In the genomic region with DNA sequence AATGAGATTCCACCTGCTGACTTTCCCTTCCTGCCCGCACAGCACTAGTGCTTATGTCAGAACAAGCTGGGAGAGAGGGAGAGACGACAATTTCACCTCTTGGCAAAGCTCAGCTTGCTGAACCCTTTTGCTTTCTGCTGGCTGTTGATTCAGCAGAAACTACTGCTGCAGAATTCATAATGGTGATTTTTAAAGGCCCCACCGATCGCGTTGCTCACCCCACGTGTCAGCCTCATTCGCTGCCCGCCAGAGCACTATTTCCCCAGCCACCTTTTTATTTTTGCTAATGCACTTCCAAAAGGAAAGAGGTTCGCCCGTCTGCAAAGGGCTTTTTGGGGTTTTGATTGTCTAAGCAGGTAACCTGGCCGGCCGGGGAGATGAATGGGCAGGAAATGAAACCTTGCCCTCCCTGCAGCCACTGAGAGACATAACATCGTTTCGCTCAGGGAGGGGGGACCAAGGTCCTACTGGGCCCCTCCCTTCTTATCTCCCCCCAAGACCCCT, we compare ENCODE assay signal across 8 cellular contexts. TPM values are rescaled to one million over a fixed set of nuclear protein-coding genes. Genes with fewer than 3 reads are reported as not detected.
A peak's percentile ranks its signal among the peaks of the same experiment; 100 is the strongest.
DNase-seq lines count a peak whose midpoint lies in the region; ATAC-seq and TF ChIP-seq lines count a peak whose summit lies in the region.

No MANE protein-coding gene starts in this region.

- CTCF ChIA-PET in Calu3 (lab: Charles Lee), result interaction anchor here (0.7 kb wide), 1 partner anchor 337 kb away, joined by 3 read pairs; no protein-coding TSS in a partner anchor

- H3K4me3 ChIP-seq in coronary artery, result peak overlapping the region; percentile 93
- peak overlapping the region; percentile 97 for H3K4me3 ChIP-seq in neural cell (ENCODE audit: low read length)

- peaks cover 11% of the 10 kb centered on the region for H3K36me3 Mint-ChIP-seq in Calu3 (ENCODE audit: insufficient read depth, unreplicated experiment)

- peaks cover 75% of the 10 kb centered on the region for H3K27me3 Mint-ChIP-seq in Calu3 (ENCODE audit: unreplicated experiment)

- no peak for TF ChIP-seq EP300 in neural cell (conservative IDR thresholded peaks at IDR 0.05; ENCODE audit: poor library complexity, severe bottlenecking)

- H3K4me1 Mint-ChIP-seq in Calu3 (ENCODE audit: low read depth, unreplicated experiment), result no peaks in the 10 kb centered on the region

- peak overlapping the region in 1 of 2 donors; percentile 73 for H3K27ac ChIP-seq in coronary artery
- peak overlapping the region; percentile 87 for H3K27ac ChIP-seq in neural cell (ENCODE audit: low read length)

- H3K9me2 ChIP-seq in neural cell (ENCODE audit: insufficient read depth, low read length), result no peaks in the 10 kb centered on the region

- ATAC-seq in HG02973 (IDR thresholded peaks at IDR 0.05; ENCODE audit: unreplicated experiment), result no peak

- H4K20me1 ChIP-seq in neural cell (ENCODE audit: insufficient read depth), result peaks cover 4% of the 10 kb centered on the region

- TF ChIP-seq RAD21 in neural cell (conservative IDR thresholded peaks at IDR 0.05), result peak; percentile 52

- no peaks in the 10 kb centered on the region for H3F3A ChIP-seq in neural cell (ENCODE audit: insufficient read depth, low read length, poor library complexity, severe bottlenecking)

- DNase-seq in Calu3, result peak; percentile 6
- DNase-seq in NCI-H1417 (lab: John Stamatoyannopoulos, UW), result peak; percentile 19 to 54 (median 38)
- DNase-seq in coronary artery (ENCODE audit: low spot score), result no peak
- DNase-seq in amniotic stem cell (lab: John Stamatoyannopoulos, UW), result no peak
- no peak for DNase-seq in SIG-M5 treated with dmso at 0.1 percent for 504 hours (lab: John Stamatoyannopoulos, UW; ENCODE audit: unreplicated experiment)
- no peak for DNase-seq in NCI-H526 (lab: John Stamatoyannopoulos, UW)

- TF ChIP-seq CTCF in Calu3 (IDR thresholded peaks at IDR 0.05; ENCODE audit: unreplicated experiment) (no peak), coronary artery (IDR thresholded peaks at IDR 0.05) (no peak), neural cell (IDR thresholded peaks at IDR 0.05; ENCODE audit: poor library complexity, severe bottlenecking) (no peak)

- peak overlapping the region; percentile 89 for H3K4me2 ChIP-seq in neural cell (ENCODE audit: low read length)

- H3K27me3 ChIP-seq in neural cell (ENCODE audit: insufficient read depth, low read depth, low read length), result peaks cover 5% of the 10 kb centered on the region

- H3K4me3 Mint-ChIP-seq in Calu3 (ENCODE audit: low read depth, unreplicated experiment), result peak overlapping the region; percentile 71

- peaks cover 58% of the 10 kb centered on the region for H3K79me2 ChIP-seq in neural cell (replicated peaks; ENCODE audit: insufficient read depth, low read length)

- no peaks in the 10 kb centered on the region for H3K36me3 ChIP-seq in neural cell (ENCODE audit: insufficient read depth, low read length)

- intact Hi-C loops in Calu3 (cut with micrococcal nuclease; ENCODE audit: unreplicated experiment), result no loop called here

- no TSS peak for BruUV-seq in Calu3 (replicated peaks; lab: Mats Ljungman, UMichigan)

- H3K9ac ChIP-seq in neural cell (ENCODE audit: low read length), result peak overlapping the region; percentile 84

- H3K27ac Mint-ChIP-seq in Calu3 (ENCODE audit: unreplicated experiment), result no peak overlapping the region

- no peaks in the 10 kb centered on the region for H3K9me3 Mint-ChIP-seq in Calu3 (ENCODE audit: low read depth, unreplicated experiment)

- no peak overlapping the region for H2AFZ ChIP-seq in neural cell (ENCODE audit: low read depth, low read length)

- H3K9me3 ChIP-seq in neural cell (ENCODE audit: low read length), result no peaks in the 10 kb centered on the region

TF ChIP-seq in neural cell, 6 proteins besides CTCF, POLR2A, EP300 and RAD21:
- TF ChIP-seq REST (IDR thresholded peaks at IDR 0.05; ENCODE audit: borderline replicate concordance) (no peak), MXI1 (conservative IDR thresholded peaks at IDR 0.05; ENCODE audit: poor library complexity, severe bottlenecking) (peak; percentile 85), TAF1 (IDR thresholded peaks at IDR 0.05; ENCODE audit: low read depth) (no peak), EZH2 (IDR thresholded peaks at IDR 0.05; ENCODE audit: borderline replicate concordance, insufficient read depth, low read length, poor library complexity, severe bottlenecking) (no peak), POLR2AphosphoS5 (IDR thresholded peaks at IDR 0.05) (no peak), SMC3 (conservative IDR thresholded peaks at IDR 0.05; ENCODE audit: poor library complexity) (peak; percentile 49)

RNA-seq across cellular contexts. Expression of gene PPP2R2B, which starts 1.3 kb away (rescaled TPM):
- 1.2 TPM in 1 of 2 replicates, not detected in the other for total RNA-seq in Calu3 (2022)
- polyA plus RNA-seq in neural cell, result 246 and 250 TPM in 2 replicates
- 309 and 339 TPM in 2 replicates for polyA minus RNA-seq in neural cell

Comparison
In these comparisons a context has a peak if more than half of its experiments do, and no peak if none do; other contexts are left out.
1. DNase-seq: peak in Calu3 (single experiment) and NCI-H1417 (3 of 3); none in coronary artery (single experiment), amniotic stem cell (single experiment), SIG-M5 treated with dmso at 0.1 percent for 504 hours (single experiment) and NCI-H526 (0 of 2).